ENCODE assay signal across 18 cellular contexts in the genomic region with DNA sequence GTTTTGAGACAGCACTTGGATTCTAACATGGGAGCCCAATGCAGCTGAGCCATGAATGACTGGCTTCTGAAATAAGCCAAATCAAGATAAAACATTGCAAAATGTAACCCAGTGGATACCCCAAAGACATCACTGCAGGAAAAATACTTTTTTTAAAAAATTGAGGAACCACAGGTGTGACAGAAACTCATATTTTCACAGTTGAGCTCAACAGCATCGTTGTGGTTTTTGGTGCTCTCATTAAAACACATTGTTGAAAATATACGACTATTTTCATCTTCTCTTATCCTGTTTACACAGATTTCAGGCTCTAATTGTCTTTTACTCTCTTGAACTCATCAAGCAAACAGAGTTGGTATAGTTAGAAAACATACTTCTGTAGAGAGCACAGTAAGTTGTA.
A peak's percentile ranks its signal among the peaks of the same experiment; 100 is the strongest.
DNase-seq lines count a peak whose midpoint lies in the region; ATAC-seq and TF ChIP-seq lines count a peak whose summit lies in the region.
"Had no signal": no experiment of that assay in that cellular context is flagged by ENCODE, and none has a peak within 500 bp of the region (broad histone marks: within the 10 kb centered on the region; RNA-seq: fewer than 3 reads in every experiment).

No MANE protein-coding gene starts in this region.

- 5% methylated on average over 2 of the region's 2 CpGs for WGBS in thymus
- 69% methylated on average over 2 of the region's 2 CpGs for WGBS in right cardiac atrium

- no peak for TF ChIP-seq CTCF in GM06990 (IDR thresholded peaks at IDR 0.05; ENCODE audit: insufficient read depth, low read length, poor library complexity, severe bottlenecking)

- H3K27me3 ChIP-seq in GM06990 (replicated peaks; ENCODE audit: control insufficient read depth, insufficient read depth, low read length) (no peaks in the 10 kb centered on the region), thymus (ENCODE audit: control insufficient read depth, insufficient read depth) (no peaks in the 10 kb centered on the region), right cardiac atrium (ENCODE audit: control insufficient read depth, insufficient read depth) (no peaks in the 10 kb centered on the region)
- H3K27me3 ChIP-seq: BE2C had no signal

- H3K4me1 ChIP-seq in thymus (ENCODE audit: control insufficient read depth, insufficient read depth, low read length), result peaks cover 6% of the 10 kb centered on the region
- no peaks in the 10 kb centered on the region for H3K4me1 ChIP-seq in right cardiac atrium (ENCODE audit: control insufficient read depth, insufficient read depth, low read length)
- H3K4me1 ChIP-seq: BE2C had no signal

- intact Hi-C loops in right cardiac atrium (cut with DNase I), result no loop called here

- H3K27ac ChIP-seq in thymus (ENCODE audit: low read depth) (peak overlapping the region; percentile 84), right cardiac atrium (ENCODE audit: low read length) (no peak overlapping the region)
- H3K27ac ChIP-seq: 22Rv1, C4-2B, GM23248 had no signal

- peak; percentile 27 for DNase-seq in DMS53 (lab: John Stamatoyannopoulos, UW)
- no peak for DNase-seq in DMS53 treated with DMSO at 0.1 percent for 48 hours (lab: John Stamatoyannopoulos, UW; ENCODE audit: unreplicated experiment)
- peak; percentile 15 for DNase-seq in GM06990 (ENCODE audit: extremely low read depth, insufficient read length)
- DNase-seq in NCI-H69 (lab: John Stamatoyannopoulos, UW), result peak; percentile 1
- DNase-seq in right cardiac atrium, result no peak
- no peak for DNase-seq in DMS 273 (lab: John Stamatoyannopoulos, UW; ENCODE audit: unreplicated experiment)
- DNase-seq: BE2C; CD4-positive, CD25-positive, alpha-beta regulatory T cell; CD8-positive, alpha-beta T cell; DMS79; GF-D8; GM23248; H7; HCEC 1CT had no signal

- ATAC-seq in right cardiac atrium (no peak), HG03280 (IDR thresholded peaks at IDR 0.05; ENCODE audit: unreplicated experiment) (no peak)
- ATAC-seq: CD8-positive, alpha-beta T cell had no signal

- H3K36me3 ChIP-seq in GM06990 (ENCODE audit: control insufficient read depth, insufficient read depth, low read length) (no peaks in the 10 kb centered on the region), thymus (ENCODE audit: control insufficient read depth, insufficient read depth) (no peaks in the 10 kb centered on the region)
- H3K36me3 ChIP-seq: BE2C had no signal

- H3K4me3 ChIP-seq in GM06990 (replicated peaks; ENCODE audit: low read depth, low read length), result no peak overlapping the region
- peak overlapping the region; percentile 50 for H3K4me3 ChIP-seq in thymus (ENCODE audit: low read length)
- no peak overlapping the region for H3K4me3 ChIP-seq in right cardiac atrium (ENCODE audit: low read length)
- H3K4me3 ChIP-seq: GM23248 had no signal

- H3K9me3 ChIP-seq in thymus (ENCODE audit: control insufficient read depth), result no peaks in the 10 kb centered on the region
- no peaks in the 10 kb centered on the region for H3K9me3 ChIP-seq in right cardiac atrium (ENCODE audit: control insufficient read depth, low read length)
- H3K9me3 ChIP-seq: BE2C had no signal

Comparison
In these comparisons a context has a peak if more than half of its experiments do, and no peak if none do; other contexts are left out.
1. DNase-seq: peak in DMS53 (single experiment), GM06990 (single experiment) and NCI-H69 (single experiment); none in DMS53 treated with DMSO at 0.1 percent for 48 hours (single experiment), right cardiac atrium (0 of 3) and DMS 273 (single experiment).